In the genomic region with DNA sequence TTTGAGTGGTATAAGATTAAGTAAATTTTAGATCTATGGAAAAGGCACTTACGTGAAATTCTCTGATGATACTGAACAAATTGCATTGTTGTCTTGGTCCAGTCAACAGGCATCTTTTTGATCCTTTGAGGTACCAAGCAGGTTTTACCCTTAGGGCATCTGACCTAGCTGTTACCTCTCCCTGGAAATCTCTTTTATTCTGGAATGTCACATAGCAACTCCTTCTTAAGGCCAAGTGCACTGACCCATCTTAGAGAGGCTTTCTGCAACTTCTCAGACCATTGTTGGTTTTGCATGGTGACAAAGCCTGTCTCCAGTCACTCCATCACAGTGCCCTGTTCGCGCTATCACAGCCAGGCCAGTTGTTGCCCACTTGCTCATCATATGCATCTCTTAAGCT, we compare ENCODE assay signal across 22 cellular contexts. TPM values are rescaled to one million over a fixed set of nuclear protein-coding genes. Genes with fewer than 3 reads are reported as not detected.
A peak's percentile ranks its signal among the peaks of the same experiment; 100 is the strongest.
DNase-seq lines count a peak whose midpoint lies in the region; ATAC-seq, FAIRE-seq and TF ChIP-seq lines count a peak whose summit lies in the region.
"Had no signal": no experiment of that assay in that cellular context is flagged by ENCODE, and none has a peak within 500 bp of the region (broad histone marks: within the 10 kb centered on the region; RNA-seq: fewer than 3 reads in every experiment).

No MANE protein-coding gene starts in this region.

- POLR2A ChIA-PET in A549 (lab: Yijun Ruan, JAX), result no interaction called here

- H3K27me3 ChIP-seq in adrenal gland (no peaks in the 10 kb centered on the region), parathyroid adenoma (ENCODE audit: control insufficient read depth, insufficient read depth, low read length) (no peaks in the 10 kb centered on the region), suprapubic skin (no peaks in the 10 kb centered on the region), H7 (ENCODE audit: control insufficient read depth, insufficient read depth, low read length) (no peaks in the 10 kb centered on the region)
- H3K27me3 ChIP-seq: SJCRH30 had no signal

- no peaks in the 10 kb centered on the region for H3K9me3 ChIP-seq in A549
- no peaks in the 10 kb centered on the region for H3K9me3 ChIP-seq in adrenal gland (replicated peaks in 1 of 3)
- H3K9me3 ChIP-seq in parathyroid adenoma (ENCODE audit: control insufficient read depth, low read length), result no peaks in the 10 kb centered on the region
- no peaks in the 10 kb centered on the region for H3K9me3 ChIP-seq in suprapubic skin
- H3K9me3 ChIP-seq: SJCRH30 had no signal

- ATAC-seq in A549, result no peak
- ATAC-seq in esophagus mucosa, result no peak
- ATAC-seq: HCT116 had no signal

- TF ChIP-seq POLR2A in A549 (IDR thresholded peaks at IDR 0.05; ENCODE audit: low read length), result no peak
- TF ChIP-seq POLR2A in adrenal gland (IDR thresholded peaks at IDR 0.05), result no peak
- no peak for TF ChIP-seq POLR2A in suprapubic skin (IDR thresholded peaks at IDR 0.05)

- H3K4me2 ChIP-seq in A549 (peak overlapping the region; percentile 92), parathyroid adenoma (ENCODE audit: low read length) (no peak overlapping the region)

- CTCF ChIA-PET in A549 (lab: Yijun Ruan, JAX), result interaction anchor here (0.6 to 1.3 kb wide), 3 partner anchors 40 to 115 kb away, joined by 3 to 5 read pairs (median 3); no protein-coding TSS in a partner anchor

- intact Hi-C loops in adrenal gland (cut with DNase I), result loop anchor here in 1 of 2 donors (5.0 kb wide), 1 partner anchor 107 kb away; a partner anchor contains a TSS

- H2AFZ ChIP-seq in parathyroid adenoma, result peak overlapping the region; percentile 2

- WGBS in A549 (ENCODE audit: missing lambda C conversion rate), result 95% methylated on average over 3 of the region's 3 CpGs
- WGBS in adrenal gland, 4 donors, result 92 to 100% (median 95%) methylated on average over 3 of the region's 3 CpGs
- WGBS in suprapubic skin, result 94% methylated on average over 3 of the region's 3 CpGs

- no peak for TF ChIP-seq EP300 in A549 (IDR thresholded peaks at IDR 0.05)
- TF ChIP-seq EP300 in suprapubic skin (IDR thresholded peaks at IDR 0.05), result no peak

- H3K9ac ChIP-seq in parathyroid adenoma, result no peak overlapping the region

- peak overlapping the region; percentile 89 to 95 for H3K27ac ChIP-seq in A549
- H3K27ac ChIP-seq in adrenal gland, result peak overlapping the region in 3 of 5 donors; percentile 12 to 81 (median 71)
- peak overlapping the region; percentile 87 for H3K27ac ChIP-seq in parathyroid adenoma
- H3K27ac ChIP-seq in suprapubic skin, result peak overlapping the region; percentile 14
- H3K27ac ChIP-seq: SJCRH30 had no signal

- H3K4me3 ChIP-seq in A549, result no peak overlapping the region
- H3K4me3 ChIP-seq in adrenal gland, result no peak overlapping the region
- no peak overlapping the region for H3K4me3 ChIP-seq in parathyroid adenoma (ENCODE audit: low read depth, low read length)
- H3K4me3 ChIP-seq in suprapubic skin, result no peak overlapping the region
- H3K4me3 ChIP-seq in H7 (ENCODE audit: insufficient read depth, low read depth, low read length), result no peak overlapping the region
- H3K4me3 ChIP-seq: GM12878, SJCRH30 had no signal

- FAIRE-seq in A549 (lab: Jason Lieb, UNC), result no peak
- FAIRE-seq: GM12878, RCC 7860 had no signal

- no peak for DNase-seq in A549 (ENCODE audit: low read depth in 1 of 2, low spot score in 1 of 2)
- no peak for DNase-seq in adrenal gland
- no peak for DNase-seq in suprapubic skin (ENCODE audit: low spot score in 2 of 2)
- DNase-seq in H7, result no peak
- no peak for DNase-seq in DMS 273 (lab: John Stamatoyannopoulos, UW; ENCODE audit: unreplicated experiment)
- DNase-seq in NCI-H82 (lab: John Stamatoyannopoulos, UW), result no peak
- DNase-seq: 8988T, C1 segment of cervical spinal cord, DMS79 treated with DMSO at 0.1 percent for 48 hours, GOT3, NCI-H1092, NCI-H146, NCI-H2029 treated with DMSO at 0.1 percent for 48 hours, NCI-H226, NCI-H510A treated with DMSO at 0.1 percent for 48 hours, SJCRH30 had no signal

- no peak for TF ChIP-seq RAD21 in A549 (conservative IDR thresholded peaks at IDR 0.05 in 1 of 2, IDR thresholded peaks at IDR 0.05 in 1 of 2)

- TF ChIP-seq CTCF in A549 (IDR thresholded peaks at IDR 0.05) (no peak), adrenal gland (IDR thresholded peaks at IDR 0.05) (no peak), parathyroid adenoma (IDR thresholded peaks at IDR 0.05) (no peak), suprapubic skin (IDR thresholded peaks at IDR 0.05) (no peak)

- H3K36me3 ChIP-seq in adrenal gland (replicated peaks in 1 of 2) (no peaks in the 10 kb centered on the region), parathyroid adenoma (ENCODE audit: control insufficient read depth, insufficient read depth, low read length) (no peaks in the 10 kb centered on the region), suprapubic skin (no peaks in the 10 kb centered on the region), H7 (replicated peaks; ENCODE audit: control insufficient read depth, insufficient read depth, low read length) (no peaks in the 10 kb centered on the region)
- H3K36me3 ChIP-seq: SJCRH30 had no signal

- no peaks in the 10 kb centered on the region for H3K79me2 ChIP-seq in parathyroid adenoma

- H3K4me1 ChIP-seq in A549 (peaks cover 92% of the 10 kb centered on the region), adrenal gland (replicated peaks in 1 of 2) (peaks cover 86 to 90% of the 10 kb centered on the region in 2 donors), parathyroid adenoma (peaks cover 49% of the 10 kb centered on the region), suprapubic skin (peaks cover 77% of the 10 kb centered on the region)

TF ChIP-seq in A549, 52 proteins besides CTCF, POLR2A, EP300 and RAD21:
- TF ChIP-seq JUN (IDR thresholded peaks at IDR 0.05), result no peak
- no peak for TF ChIP-seq CEBPB (IDR thresholded peaks at IDR 0.05)
- no peak for TF ChIP-seq ZFP36 (IDR thresholded peaks at IDR 0.05; ENCODE audit: borderline replicate concordance, partially characterized antibody)
TF ChIP-seq in A549: peak in this region for 0.

RNA-seq across cellular contexts. Expression of a gene that starts 42.0 kb away (rescaled TPM):
- 119 and 144 TPM in 2 replicates for polyA plus RNA-seq in A549 (2011; rRNA removed)
- polyA plus RNA-seq in A549 (2012; cell fraction: cytosol; rRNA removed), result 104 and 114 TPM in 2 replicates
- 39.4 and 46.1 TPM in 2 replicates for polyA plus RNA-seq in A549 (2012; cell fraction: nucleus; rRNA removed)
- polyA plus RNA-seq in A549 (2017; fragmentation: RNase III; extraction: RNeasy Plus Mini Kit Qiagen cat#74134 plus additional on column Dnase treatment), result 80.0 to 115 TPM (median 90.1 TPM) in 3 replicates
- polyA minus RNA-seq in A549 (2011; rRNA and poly(A)+ RNA removed), result 28.6 and 30.4 TPM in 2 replicates
- total RNA-seq in adrenal gland, result 1,000 to 10,000 TPM in 3 of 8 donors, 100 to 1,000 TPM in 5; 235 to 2,041 (median 662) TPM
- 100 to 1,000 TPM; 224 to 254 (median 226) TPM for polyA plus RNA-seq in adrenal gland
- 100 to 1,000 TPM; 146 to 202 (median 190) TPM for total RNA-seq in suprapubic skin
- total RNA-seq in H7 (2014; rRNA removed; shearing (Covaris generic)), result 7.3 and 15.6 TPM in 2 replicates
- 217 TPM for total RNA-seq in esophagus mucosa
- total RNA-seq: OCI-LY7, SJCRH30 had no signal

Comparison
In these comparisons a context has a peak if more than half of its experiments do, and no peak if none do; other contexts are left out.
1. H3K27ac ChIP-seq: peak in every context shown above with its lines; median percentile 92 in A549; 87 in parathyroid adenoma; 71 in adrenal gland; 14 in suprapubic skin.